ENCODE assay signal across 21 cellular contexts in genomic region chr2:56476509-56477071, GRCh38.
"Had no signal": no experiment of that assay in that cellular context is flagged by ENCODE, and none has a peak within 500 bp of the region (broad histone marks: within the 10 kb centered on the region; RNA-seq: fewer than 3 reads in every experiment).

No MANE protein-coding gene starts in this region.

- H3K36me3 Mint-ChIP-seq: activated naive CD8-positive, alpha-beta T cell treated with anti-CD3 and anti-CD28 coated beads for 36 hours; brain; natural killer cell treated with Interleukin-12 subunit alpha and Interleukin-12 subunit beta and Interleukin-15 and Interleukin-18, amount 100 ng/mL, for 72 hours; stimulated activated naive B cell treated with anti-CD40 and anti-IgM and Interleukin-4, amounts not matched to agents 10 μg/mL and 1 μg/mL and 100 μg/mL, for 72 hours had no signal

- DNase-seq: activated CD4-positive, alpha-beta T cell treated with anti-CD3 and anti-CD28 coated beads for 36 hours; activated CD8-positive, alpha-beta memory T cell treated with anti-CD3 and anti-CD28 coated beads, Interleukin-2, amount 50 U/mL, for 4 hours; activated CD8-positive, alpha-beta T cell treated with anti-CD3 and anti-CD28 coated beads, Interleukin-2, amount 10 ng/mL, durations not matched to agents 7 days and 5 days; activated gamma-delta T cell treated with Interleukin-2 at 50 U/mL for 16 hours; activated naive CD8-positive, alpha-beta T cell treated with anti-CD3 and anti-CD28 coated beads for 36 hours; amygdala; effector CD8-positive, alpha-beta T cell; esophagus squamous epithelium; hippocampal formation; kidney; mesendoderm; posterior cingulate gyrus; stimulated activated CD4-positive, alpha-beta T cell treated with anti-CD3 and anti-CD28 coated beads, Interleukin-15, amount 100 ng/mL, for 24 hours; stimulated activated CD4-positive, alpha-beta T cell treated with anti-CD3 and anti-CD28 coated beads, Interleukin-4, amount 100 ng/mL, for 1 hour; stimulated activated naive B cell treated with anti-CD40 and anti-IgM and Interleukin-4, amounts not matched to agents 10 μg/mL and 1 μg/mL and 100 μg/mL, for 72 hours had no signal

- H3K4me3 Mint-ChIP-seq: activated CD4-positive, alpha-beta T cell treated with anti-CD3 and anti-CD28 coated beads for 36 hours; activated CD8-positive, alpha-beta T cell treated with anti-CD3 and anti-CD28 coated beads, Interleukin-2, amount 10 ng/mL, durations not matched to agents 7 days and 5 days; activated naive CD8-positive, alpha-beta T cell treated with anti-CD3 and anti-CD28 coated beads for 36 hours; brain; natural killer cell treated with Interleukin-12 subunit alpha and Interleukin-12 subunit beta and Interleukin-15 and Interleukin-18, amount 100 ng/mL, for 72 hours; stimulated activated naive B cell treated with anti-CD40 and anti-IgM and Interleukin-4, amounts not matched to agents 10 μg/mL and 1 μg/mL and 100 μg/mL, for 72 hours had no signal

- ATAC-seq: activated CD4-positive, alpha-beta T cell treated with anti-CD3 and anti-CD28 coated beads for 36 hours; activated CD8-positive, alpha-beta T cell treated with anti-CD3 and anti-CD28 coated beads, Interleukin-2, amount 10 ng/mL, durations not matched to agents 7 days and 5 days; natural killer cell treated with Interleukin-12 subunit alpha and Interleukin-12 subunit beta and Interleukin-15 and Interleukin-18, amount 100 ng/mL, for 72 hours; stimulated activated naive B cell treated with anti-CD40 and anti-IgM and Interleukin-4, amounts not matched to agents 10 μg/mL and 1 μg/mL and 100 μg/mL, for 72 hours had no signal

- H3K27me3 Mint-ChIP-seq: activated CD4-positive, alpha-beta T cell treated with anti-CD3 and anti-CD28 coated beads for 36 hours; activated naive CD8-positive, alpha-beta T cell treated with anti-CD3 and anti-CD28 coated beads for 36 hours; brain; natural killer cell treated with Interleukin-12 subunit alpha and Interleukin-12 subunit beta and Interleukin-15 and Interleukin-18, amount 100 ng/mL, for 72 hours; stimulated activated naive B cell treated with anti-CD40 and anti-IgM and Interleukin-4, amounts not matched to agents 10 μg/mL and 1 μg/mL and 100 μg/mL, for 72 hours had no signal

- H3K36me3 ChIP-seq: esophagus squamous epithelium, right atrium auricular region, tibial nerve, vagina had no signal

- H3K4me1 Mint-ChIP-seq: activated CD4-positive, alpha-beta T cell treated with anti-CD3 and anti-CD28 coated beads for 36 hours; activated naive CD8-positive, alpha-beta T cell treated with anti-CD3 and anti-CD28 coated beads for 36 hours; brain; stimulated activated naive B cell treated with anti-CD40 and anti-IgM and Interleukin-4, amounts not matched to agents 10 μg/mL and 1 μg/mL and 100 μg/mL, for 72 hours had no signal

- H3K4me1 ChIP-seq: esophagus squamous epithelium, tibial nerve, vagina had no signal

- H3K27me3 ChIP-seq: esophagus squamous epithelium, right atrium auricular region, tibial nerve, vagina had no signal

- H3K27ac ChIP-seq: esophagus squamous epithelium, right atrium auricular region, tibial nerve, vagina had no signal

- H3K4me3 ChIP-seq: esophagus squamous epithelium, right atrium auricular region, tibial nerve, vagina had no signal

- FAIRE-seq: endothelial cell of umbilical vein had no signal

- H3K9me3 ChIP-seq: esophagus squamous epithelium, right atrium auricular region, tibial nerve, vagina had no signal

- H3K27ac Mint-ChIP-seq: activated CD4-positive, alpha-beta T cell treated with anti-CD3 and anti-CD28 coated beads for 36 hours; activated CD8-positive, alpha-beta T cell treated with anti-CD3 and anti-CD28 coated beads, Interleukin-2, amount 10 ng/mL, durations not matched to agents 7 days and 5 days; activated naive CD8-positive, alpha-beta T cell treated with anti-CD3 and anti-CD28 coated beads for 36 hours; brain; natural killer cell treated with Interleukin-12 subunit alpha and Interleukin-12 subunit beta and Interleukin-15 and Interleukin-18, amount 100 ng/mL, for 72 hours; stimulated activated naive B cell treated with anti-CD40 and anti-IgM and Interleukin-4, amounts not matched to agents 10 μg/mL and 1 μg/mL and 100 μg/mL, for 72 hours had no signal
